Comparison of ENCODE assay signal across 21 cellular contexts in the genomic region with DNA sequence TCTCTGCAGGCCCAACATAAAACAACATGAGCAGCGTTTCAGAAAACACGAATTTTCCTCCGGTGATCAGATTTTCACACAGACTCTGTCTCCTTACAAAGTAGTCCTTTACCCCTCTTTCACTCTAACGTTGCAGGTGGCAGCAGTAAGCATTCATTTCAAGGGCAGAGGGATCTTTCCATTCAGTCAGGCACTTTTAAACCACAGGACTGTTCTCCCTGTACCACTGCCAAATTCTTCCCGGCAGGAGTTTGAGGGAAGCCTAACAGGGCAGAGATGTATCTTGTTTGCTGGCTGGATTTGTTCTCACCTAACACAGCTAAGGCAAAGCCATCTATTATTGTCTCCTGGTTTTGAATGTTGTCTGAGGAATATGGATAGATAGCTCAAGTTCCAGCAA.
A peak's percentile ranks its signal among the peaks of the same experiment; 100 is the strongest.
DNase-seq lines count a peak whose midpoint lies in the region; TF ChIP-seq lines count a peak whose summit lies in the region.
"Had no signal": no experiment of that assay in that cellular context is flagged by ENCODE, and none has a peak within 500 bp of the region (broad histone marks: within the 10 kb centered on the region; RNA-seq: fewer than 3 reads in every experiment).

No MANE protein-coding gene starts in this region.

- H3K27me3 Mint-ChIP-seq in nephron (ENCODE audit: low read depth): no peaks in the 10 kb centered on the region
- H3K27me3 Mint-ChIP-seq: T-helper 17 cell had no signal

- peaks cover 21% of the 10 kb centered on the region for H3K4me1 Mint-ChIP-seq in nephron
- H3K4me1 Mint-ChIP-seq: T-helper 17 cell had no signal

- H3K9me3 Mint-ChIP-seq in nephron: no peaks in the 10 kb centered on the region

- H3K36me3 Mint-ChIP-seq in nephron (ENCODE audit: low read depth): no peaks in the 10 kb centered on the region

- H3K27ac Mint-ChIP-seq in nephron: peak overlapping the region; percentile 39 to 82 (median 82)
- H3K27ac Mint-ChIP-seq: activated naive CD4-positive, alpha-beta T cell treated with anti-CD3 and anti-CD28 coated beads for 36 hours; T-helper 17 cell had no signal

- DNase-seq in ELF-1 (ENCODE audit: low read depth, low spot score): peak; percentile 1
- DNase-seq in NCI-H2107 (lab: John Stamatoyannopoulos, UW): peak; percentile 88
- DNase-seq in astrocyte of the hippocampus (ENCODE audit: low read depth, low spot score): peak; percentile 77
- DNase-seq in stimulated activated CD4-positive, alpha-beta T cell treated with anti-CD3 and anti-CD28 coated beads, Interleukin-12 subunit alpha, Interleukin-12 subunit beta, amount 100 ng/mL, for 4 hours: no peak
- no peak for DNase-seq in T1000 (lab: John Stamatoyannopoulos, UW)
- no peak for DNase-seq in GM19238 (ENCODE audit: insufficient read length, low spot score)
- DNase-seq in NCI-H82 treated with DMSO at 0.1 percent for 48 hours (lab: John Stamatoyannopoulos, UW; ENCODE audit: unreplicated experiment): no peak
- DNase-seq: activated CD4-positive, alpha-beta T cell treated with anti-CD3 and anti-CD28 coated beads for 48 hours; activated naive CD4-positive, alpha-beta T cell treated with anti-CD3 and anti-CD28 coated beads for 36 hours; COR-L47; esophagus squamous epithelium; GDM1; H7; heart right ventricle; kidney; mucosa of descending colon; NCI-H1930; SHP77 treated with DMSO at 0.1 percent for 48 hours; stimulated activated CD4-positive, alpha-beta T cell treated with anti-CD3 and anti-CD28 coated beads, Interleukin-4, amount 100 ng/mL, for 1 hour; T-helper 17 cell had no signal

- TF ChIP-seq CTCF in nephron (IDR thresholded peaks at IDR 0.05; ENCODE audit: unreplicated experiment in 3 of 3): no peak

- peak overlapping the region in 1 of 3 experiments; percentile 10 for H3K4me3 Mint-ChIP-seq in nephron
- H3K4me3 Mint-ChIP-seq: activated naive CD4-positive, alpha-beta T cell treated with anti-CD3 and anti-CD28 coated beads for 36 hours; T-helper 17 cell had no signal

Comparison
In these comparisons a context has a peak if more than half of its experiments do, and no peak if none do; other contexts are left out.
1. DNase-seq: peak in ELF-1 (single experiment), NCI-H2107 (single experiment) and astrocyte of the hippocampus (single experiment); none in stimulated activated CD4-positive, alpha-beta T cell treated with anti-CD3 and anti-CD28 coated beads, Interleukin-12 subunit alpha, Interleukin-12 subunit beta, amount 100 ng/mL, for 4 hours (single experiment), T1000 (single experiment), GM19238 (single experiment) and NCI-H82 treated with DMSO at 0.1 percent for 48 hours (single experiment).